In genomic region chr17:31122746-31123145, GRCh38 we compare ENCODE assay signal across 26 cellular contexts.
"Had no signal": no experiment of that assay in that cellular context is flagged by ENCODE, and none has a peak within 500 bp of the region (broad histone marks: within the 10 kb centered on the region; RNA-seq: fewer than 3 reads in every experiment).

No MANE protein-coding gene starts in this region.

- ATAC-seq: left lobe of liver; mucosa of descending colon; naive thymus-derived CD8-positive, alpha-beta T cell; right lobe of liver; stimulated activated effector memory CD8-positive, alpha-beta T cell treated with anti-CD3 and anti-CD28 coated beads, Interleukin-12 subunit alpha, Interleukin-12 subunit beta, amount 100 ng/mL, for 72 hours; upper lobe of right lung had no signal

- H3K9ac ChIP-seq: parathyroid adenoma had no signal

- H2AFZ ChIP-seq: hepatocyte, parathyroid adenoma had no signal

- H3K4me2 ChIP-seq: hepatocyte had no signal

- H3K4me3 ChIP-seq: heart left ventricle, hepatocyte, lung, mucosa of descending colon, right atrium auricular region, right lobe of liver, skin epidermis, suprapubic skin, thoracic aorta, tibial artery, upper lobe of right lung had no signal

- H3K27me3 ChIP-seq: heart left ventricle, hepatocyte, neutrophil, right atrium auricular region, right lobe of liver, suprapubic skin, tibial artery, upper lobe of right lung had no signal

- DNase-seq: glutamatergic neuron; heart left ventricle; islet precursor cell; midbrain; mucosa of descending colon; naive thymus-derived CD8-positive, alpha-beta T cell; occipital lobe; right lobe of liver; stimulated activated CD4-positive, alpha-beta T cell treated with anti-CD3 and anti-CD28 coated beads, Interleukin-12 subunit alpha, Interleukin-12 subunit beta, amount 100 ng/mL, for 4 hours; stimulated activated CD4-positive, alpha-beta T cell treated with anti-CD3 and anti-CD28 coated beads, Interleukin-15, amount 100 ng/mL, for 24 hours; stimulated activated CD4-positive, alpha-beta T cell treated with anti-CD3 and anti-CD28 coated beads, Interleukin-2, amount 100 ng/mL, for 24 hours; stimulated activated CD4-positive, alpha-beta T cell treated with anti-CD3 and anti-CD28 coated beads, Interleukin-4, amount 100 ng/mL, for 24 hours; stimulated activated naive CD4-positive, alpha-beta T cell; tibial artery; trophoblast cell; upper lobe of right lung had no signal

- H3K9me3 ChIP-seq: mucosa of descending colon, neutrophil, right atrium auricular region, right lobe of liver, suprapubic skin, thoracic aorta, tibial artery, upper lobe of right lung had no signal

- H3K36me3 ChIP-seq: heart left ventricle, neutrophil, right atrium auricular region, right lobe of liver, suprapubic skin, thoracic aorta, tibial artery, upper lobe of right lung had no signal

- H3K4me1 ChIP-seq: right atrium auricular region, right lobe of liver, suprapubic skin, tibial artery, upper lobe of right lung had no signal

- H3K27ac ChIP-seq: heart left ventricle, hepatocyte, neutrophil, parathyroid adenoma, right atrium auricular region, right lobe of liver, skin epidermis, suprapubic skin, thoracic aorta, tibial artery, upper lobe of right lung had no signal
